ENCODE assay signal across 24 cellular contexts in genomic region chr19:30535011-30535410, GRCh38.
"Had no signal": no experiment of that assay in that cellular context is flagged by ENCODE, and none has a peak within 500 bp of the region (broad histone marks: within the 10 kb centered on the region; RNA-seq: fewer than 3 reads in every experiment).

No MANE protein-coding gene starts in this region.

- H3K27ac ChIP-seq: epithelial cell of prostate, esophagus squamous epithelium, left ventricle myocardium inferior, neutrophil, stomach, thyroid gland had no signal

- ATAC-seq: activated naive CD8-positive, alpha-beta T cell treated with anti-CD3 and anti-CD28 coated beads, Interleukin-2, amount 50 U/mL, for 24 hours; activated T-cell treated with anti-CD3 and anti-CD28 coated beads, Interleukin-2, amount 50 U/mL, for 4 hours; activated T-helper 17 cell treated with anti-CD3 and anti-CD28 coated beads, Interleukin-2, amount 50 U/mL, for 72 hours; stimulated activated naive B cell treated with anti-CD40 and anti-IgM and Interleukin-4, amounts not matched to agents 10 μg/mL and 1 μg/mL and 100 μg/mL, for 72 hours; WTC11 had no signal

- H3K9me3 ChIP-seq: esophagus squamous epithelium, left ventricle myocardium inferior, neutrophil, stomach, thyroid gland had no signal

- DNase-seq: activated CD4-positive, alpha-beta memory T cell treated with anti-CD3 and anti-CD28 coated beads, Interleukin-2, amount 10 ng/mL, durations not matched to agents 7 days and 5 days; activated CD4-positive, alpha-beta T cell treated with anti-CD3 and anti-CD28 coated beads for 1 hour; activated CD4-positive, alpha-beta T cell treated with anti-CD3 and anti-CD28 coated beads, Interleukin-2, amount 10 ng/mL, durations not matched to agents 7 days and 5 days; activated CD8-positive, alpha-beta memory T cell treated with anti-CD3 and anti-CD28 coated beads, Interleukin-2, amount 50 U/mL, for 48 hours; activated gamma-delta T cell treated with Interleukin-2 at 50 U/mL for 16 hours; activated naive CD8-positive, alpha-beta T cell treated with anti-CD3 and anti-CD28 coated beads, Interleukin-2, amount 50 U/mL, for 24 hours; activated T-cell treated with anti-CD3 and anti-CD28 coated beads, Interleukin-2, amount 50 U/mL, for 4 hours; amygdala; central memory CD4-positive, alpha-beta T cell; esophagus squamous epithelium; foreskin melanocyte; glutamatergic neuron; left ventricle myocardium inferior; stimulated activated CD4-positive, alpha-beta T cell treated with anti-CD3 and anti-CD28 coated beads, Interleukin-1b, Interleukin-23, amount 100 ng/mL, for 48 hours; stimulated activated naive B cell treated with anti-CD40 and anti-IgM and Interleukin-4, amounts not matched to agents 10 μg/mL and 1 μg/mL and 100 μg/mL, for 72 hours; stomach; T-helper 2 cell; thyroid gland had no signal

- H3K4me3 ChIP-seq: esophagus squamous epithelium, left ventricle myocardium inferior, lung, smooth muscle cell, stomach, thyroid gland had no signal

- H3K27me3 ChIP-seq: esophagus squamous epithelium, neutrophil, thyroid gland had no signal

- H3K36me3 ChIP-seq: esophagus squamous epithelium, left ventricle myocardium inferior, neutrophil, stomach, thyroid gland had no signal
